ENCODE assay signal across 8 cellular contexts in the genomic region with DNA sequence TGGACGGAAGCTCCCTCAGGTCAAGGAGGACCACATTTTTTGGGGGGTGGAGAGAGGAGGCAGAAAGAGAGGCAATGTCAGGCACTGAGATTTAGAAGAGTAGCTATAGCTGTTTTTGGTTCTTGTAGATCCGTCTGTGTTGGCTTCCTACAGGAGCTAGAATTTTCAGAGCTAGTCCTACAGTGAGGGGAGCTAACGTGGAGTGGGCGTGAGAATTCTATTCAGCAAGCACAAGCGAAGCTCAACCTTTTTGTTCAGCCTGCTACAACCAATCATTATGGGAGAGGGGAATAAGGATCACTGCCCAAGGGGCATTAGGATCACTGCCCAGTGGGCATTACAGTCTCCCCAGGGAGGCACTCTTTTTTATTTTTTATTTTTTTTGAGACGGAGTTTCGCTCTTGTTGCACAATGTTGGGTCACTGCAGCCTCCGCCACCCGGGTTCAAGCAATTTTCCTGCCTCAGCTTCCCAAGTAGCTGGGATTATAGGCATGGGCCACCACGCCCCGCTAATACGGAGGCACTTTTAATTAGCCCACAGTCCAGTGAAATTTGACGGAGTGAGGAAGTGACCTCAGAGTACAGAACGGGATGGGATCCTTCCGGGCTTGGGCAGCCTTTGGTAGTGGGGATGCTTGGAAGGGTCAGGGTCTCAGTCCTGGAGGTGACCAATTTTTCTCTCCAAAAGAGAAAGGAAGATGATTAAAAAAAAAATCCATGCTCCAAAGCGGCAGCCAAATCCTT. TPM values are rescaled to one million over a fixed set of nuclear protein-coding genes. Genes with fewer than 3 reads are reported as not detected.
A peak's percentile ranks its signal among the peaks of the same experiment; 100 is the strongest.
DNase-seq lines count a peak whose midpoint lies in the region; ATAC-seq and FAIRE-seq lines count a peak whose summit lies in the region.

No MANE protein-coding gene starts in this region.

- POLR2A ChIA-PET in activated naive CD8-positive, alpha-beta T cell treated with anti-CD3 and anti-CD28 coated beads, Interleukin-2, amount 10 ng/mL, durations not matched to agents 7 days and 5 days (lab: Charles Lee): interaction anchor here (0.6 to 1.4 kb wide), 6 partner anchors 16 to 221 kb away, joined by 3 to 7 read pairs (median 3); partner anchors contain the start of genes AP5S1 and CENPB

- H3K4me3 Mint-ChIP-seq in activated naive CD8-positive, alpha-beta T cell treated with anti-CD3 and anti-CD28 coated beads, Interleukin-2, amount 10 ng/mL, durations not matched to agents 7 days and 5 days: peak overlapping the region; percentile 100

- H3K4me1 ChIP-seq in iPS DF 6.9 (ENCODE audit: control insufficient read depth, insufficient read depth, low read length): no peaks in the 10 kb centered on the region
- H3K4me1 ChIP-seq in small intestine (ENCODE audit: control insufficient read depth in 2 of 2, insufficient read depth in 1 of 2, low read depth in 1 of 2, low read length in 1 of 2): peaks cover 7 to 10% of the 10 kb centered on the region in 2 donors

- FAIRE-seq in HTR-8/SVneo (lab: Jason Lieb, UNC): no peak
- FAIRE-seq in small intestine (lab: Jason Lieb, UNC): no peak
- no peak for FAIRE-seq in RCC 7860 (lab: Jason Lieb, UNC)

- H3K36me3 ChIP-seq in iPS DF 6.9 (ENCODE audit: control insufficient read depth, insufficient read depth, low read length) (no peaks in the 10 kb centered on the region), small intestine (ENCODE audit: control insufficient read depth in 2 of 2, insufficient read depth in 2 of 2, low read length in 2 of 2) (peaks cover 0 to 2% of the 10 kb centered on the region in 2 donors)

- H3K27ac Mint-ChIP-seq in activated naive CD8-positive, alpha-beta T cell treated with anti-CD3 and anti-CD28 coated beads, Interleukin-2, amount 10 ng/mL, durations not matched to agents 7 days and 5 days: peak overlapping the region; percentile 95

- DNase-seq in AG20443 (ENCODE audit: low spot score) (peak; percentile 63), HTR-8/SVneo (ENCODE audit: insufficient read length, low spot score) (peak; percentile 52), iPS DF 6.9 (ENCODE audit: low read depth, low spot score) (no peak), small intestine (peak; percentile 58), kidney glomerular epithelial cell (lab: John Stamatoyannopoulos, UW) (no peak), RCC 7860 (ENCODE audit: low spot score) (no peak)
- DNase-seq in activated naive CD8-positive, alpha-beta T cell treated with anti-CD3 and anti-CD28 coated beads, Interleukin-2, amount 10 ng/mL, durations not matched to agents 7 days and 5 days: no peak

- H3K36me3 Mint-ChIP-seq in activated naive CD8-positive, alpha-beta T cell treated with anti-CD3 and anti-CD28 coated beads, Interleukin-2, amount 10 ng/mL, durations not matched to agents 7 days and 5 days: peaks cover 33% of the 10 kb centered on the region

- no CpG with 5 or more reads among the region's 16 CpGs for WGBS in iPS DF 6.9 (ENCODE audit: insufficient coverage, insufficient read length)
- WGBS in small intestine, 3 donors: 24 to 28% (median 25%) methylated on average over 16 of the region's 16 CpGs

- H3K9me3 ChIP-seq in iPS DF 6.9 (ENCODE audit: control insufficient read depth, insufficient read depth, low read length): no peaks in the 10 kb centered on the region
- H3K9me3 ChIP-seq in small intestine (ENCODE audit: control insufficient read depth, low read depth): no peaks in the 10 kb centered on the region

- H3K27ac ChIP-seq in iPS DF 6.9 (ENCODE audit: low read length) (no peak overlapping the region), small intestine (ENCODE audit: low read depth in 1 of 2, low read length in 1 of 2) (peak overlapping the region; percentile 75 to 92)

- no peaks in the 10 kb centered on the region for H3K9me3 Mint-ChIP-seq in activated naive CD8-positive, alpha-beta T cell treated with anti-CD3 and anti-CD28 coated beads, Interleukin-2, amount 10 ng/mL, durations not matched to agents 7 days and 5 days

- H3K27me3 ChIP-seq in iPS DF 6.9 (ENCODE audit: control insufficient read depth, insufficient read depth, low read length): no peaks in the 10 kb centered on the region
- H3K27me3 ChIP-seq in small intestine (ENCODE audit: control insufficient read depth in 2 of 2, insufficient read depth in 2 of 2, low read length in 2 of 2): no peaks in the 10 kb centered on the region

- H3K4me3 ChIP-seq in iPS DF 6.9 (ENCODE audit: low read length) (peak overlapping the region; percentile 93; the same call in 1 of the 2 replicates), small intestine (ENCODE audit: low read depth in 1 of 2, low read length in 2 of 2) (peak overlapping the region; percentile 82 to 99)

- H3K4me1 Mint-ChIP-seq in activated naive CD8-positive, alpha-beta T cell treated with anti-CD3 and anti-CD28 coated beads, Interleukin-2, amount 10 ng/mL, durations not matched to agents 7 days and 5 days: peaks cover 37% of the 10 kb centered on the region

- no peak for ATAC-seq in activated naive CD8-positive, alpha-beta T cell treated with anti-CD3 and anti-CD28 coated beads, Interleukin-2, amount 10 ng/mL, durations not matched to agents 7 days and 5 days (ENCODE audit: low read depth)
- no peak for ATAC-seq in HG03139 (IDR thresholded peaks at IDR 0.05; ENCODE audit: unreplicated experiment)

- no peaks in the 10 kb centered on the region for H3K27me3 Mint-ChIP-seq in activated naive CD8-positive, alpha-beta T cell treated with anti-CD3 and anti-CD28 coated beads, Interleukin-2, amount 10 ng/mL, durations not matched to agents 7 days and 5 days

RNA-seq across cellular contexts. Expression of gene PANK2, which starts 1.1 kb away (rescaled TPM):
- total RNA-seq in activated naive CD8-positive, alpha-beta T cell treated with anti-CD3 and anti-CD28 coated beads, Interleukin-2, amount 10 ng/mL, durations not matched to agents 7 days and 5 days: 10 to 100 TPM; 76.6 to 80.1 TPM
- 10 to 100 TPM; 18.9 to 35.1 (median 24.2) TPM for polyA plus RNA-seq in small intestine

RNA-seq across cellular contexts. Expression of gene MAVS, which starts 41.4 kb away (rescaled TPM):
- 10 to 100 TPM; 36.3 to 36.8 TPM for total RNA-seq in activated naive CD8-positive, alpha-beta T cell treated with anti-CD3 and anti-CD28 coated beads, Interleukin-2, amount 10 ng/mL, durations not matched to agents 7 days and 5 days
- 10 to 100 TPM in 2 of 3 donors, 1 to 10 TPM in 1; 6.2 to 32.7 (median 11.6) TPM for polyA plus RNA-seq in small intestine

Comparison
In these comparisons a context has a peak if more than half of its experiments do, and no peak if none do; other contexts are left out.
1. DNase-seq: peak in AG20443 (single experiment), HTR-8/SVneo (single experiment) and small intestine (single experiment); none in activated naive CD8-positive, alpha-beta T cell treated with anti-CD3 and anti-CD28 coated beads, Interleukin-2, amount 10 ng/mL, durations not matched to agents 7 days and 5 days (single experiment), iPS DF 6.9 (single experiment), kidney glomerular epithelial cell (single experiment) and RCC 7860 (single experiment).